ENCODE assay signal across 19 cellular contexts in genomic region chr20:6566821-6567220, GRCh38.
DNase-seq lines count a peak whose midpoint lies in the region; ATAC-seq and TF ChIP-seq lines count a peak whose summit lies in the region.
"Had no signal": no experiment of that assay in that cellular context is flagged by ENCODE, and none has a peak within 500 bp of the region (broad histone marks: within the 10 kb centered on the region; RNA-seq: fewer than 3 reads in every experiment).

No MANE protein-coding gene starts in this region.

- intact Hi-C loops in lower leg skin (cut with DNase I; ENCODE audit: low total_unique reads) (no loop called here), upper lobe of right lung (cut with DNase I) (no loop called here)
- intact Hi-C loops in CD8-positive, alpha-beta T cell (cut with DNase I, micrococcal nuclease) = no loop called here

- no peaks in the 10 kb centered on the region for H3K36me3 ChIP-seq in SJCRH30
- H3K36me3 ChIP-seq in CD8-positive, alpha-beta T cell (ENCODE audit: insufficient read depth, low read length) = no peaks in the 10 kb centered on the region
- H3K36me3 ChIP-seq in upper lobe of right lung = no peaks in the 10 kb centered on the region
- H3K36me3 ChIP-seq: prostate gland, WERI-Rb-1 had no signal

- POLR2A ChIA-PET in CD8-positive, alpha-beta T cell (lab: Charles Lee) = no interaction called here

- no peak for ATAC-seq in CD8-positive, alpha-beta T cell
- no peak for ATAC-seq in upper lobe of right lung
- ATAC-seq: left lobe of liver, SK-N-SH treated with all-trans-retinoic acid at 6 μM for 48 hours had no signal

- no peaks in the 10 kb centered on the region for H3K27me3 Mint-ChIP-seq in CD8-positive, alpha-beta T cell (ENCODE audit: low read depth)

- no peaks in the 10 kb centered on the region for H3K36me3 Mint-ChIP-seq in CD8-positive, alpha-beta T cell
- H3K36me3 Mint-ChIP-seq: brain, naive B cell had no signal

- CTCF ChIA-PET in CD8-positive, alpha-beta T cell (lab: Charles Lee) = no interaction called here

- H3K4me3 ChIP-seq in HFF-Myc (replicated peaks; ENCODE audit: low read depth, low read length) (no peak overlapping the region), epithelial cell of esophagus (ENCODE audit: low read length) (no peak overlapping the region), SJCRH30 (no peak overlapping the region), lower leg skin (ENCODE audit: low read depth, poor library complexity, severe bottlenecking) (no peak overlapping the region), upper lobe of right lung (no peak overlapping the region)
- H3K4me3 ChIP-seq in CD8-positive, alpha-beta T cell (ENCODE audit: low read depth, low read length) = no peak overlapping the region
- H3K4me3 ChIP-seq: prostate gland had no signal

- H3K27ac ChIP-seq in SJCRH30 = no peak overlapping the region
- no peak overlapping the region for H3K27ac ChIP-seq in CD8-positive, alpha-beta T cell (ENCODE audit: low read depth, low read length)
- no peak overlapping the region for H3K27ac ChIP-seq in upper lobe of right lung
- H3K27ac ChIP-seq: C4-2B, prostate gland, WERI-Rb-1 had no signal

- H3K27me3 ChIP-seq in SJCRH30 (no peaks in the 10 kb centered on the region), upper lobe of right lung (no peaks in the 10 kb centered on the region)
- H3K27me3 ChIP-seq in CD8-positive, alpha-beta T cell (ENCODE audit: insufficient read depth, low read length) = no peaks in the 10 kb centered on the region

- no peaks in the 10 kb centered on the region for H3K9me3 Mint-ChIP-seq in CD8-positive, alpha-beta T cell

- TF ChIP-seq CTCF in HFF-Myc (IDR thresholded peaks at IDR 0.05; ENCODE audit: low read depth, low read length, missing control alignments) = no peak
- TF ChIP-seq CTCF in epithelial cell of esophagus (IDR thresholded peaks at IDR 0.05; ENCODE audit: insufficient read depth, low read depth, low read length, missing control alignments) = no peak
- TF ChIP-seq CTCF in lower leg skin (IDR thresholded peaks at IDR 0.05) = no peak
- no peak for TF ChIP-seq CTCF in CD8-positive, alpha-beta T cell (IDR thresholded peaks at IDR 0.05)
- TF ChIP-seq CTCF in upper lobe of right lung (IDR thresholded peaks at IDR 0.05) = no peak

- H3K4me1 ChIP-seq in SJCRH30 = no peaks in the 10 kb centered on the region
- H3K4me1 ChIP-seq in CD8-positive, alpha-beta T cell (ENCODE audit: insufficient read depth, low read length) = no peaks in the 10 kb centered on the region
- H3K4me1 ChIP-seq in upper lobe of right lung = no peaks in the 10 kb centered on the region
- H3K4me1 ChIP-seq: prostate gland had no signal

- WGBS in lower leg skin, 2 donors = 55 to 64% methylated on average over 3 of the region's 3 CpGs

- TF ChIP-seq POLR2A in lower leg skin (IDR thresholded peaks at IDR 0.05) = no peak

- no peak overlapping the region for H3K4me3 Mint-ChIP-seq in CD8-positive, alpha-beta T cell
- H3K4me3 Mint-ChIP-seq: brain, naive B cell had no signal

- no peak overlapping the region for H3K27ac Mint-ChIP-seq in CD8-positive, alpha-beta T cell
- H3K27ac Mint-ChIP-seq: brain, naive B cell had no signal

- no peaks in the 10 kb centered on the region for H3K9me3 ChIP-seq in SJCRH30 (replicated peaks)
- no peaks in the 10 kb centered on the region for H3K9me3 ChIP-seq in CD8-positive, alpha-beta T cell (ENCODE audit: low read length)
- H3K9me3 ChIP-seq in upper lobe of right lung = no peaks in the 10 kb centered on the region
- H3K9me3 ChIP-seq: prostate gland had no signal

- H3K4me1 Mint-ChIP-seq in CD8-positive, alpha-beta T cell (ENCODE audit: low read depth) = no peaks in the 10 kb centered on the region
- H3K4me1 Mint-ChIP-seq: brain, naive B cell had no signal

- DNase-seq in HFF-Myc (ENCODE audit: extremely low read depth, low read depth) (peak; percentile 49), RPMI7951 (ENCODE audit: low read depth) (peak; percentile 48), epithelial cell of esophagus (ENCODE audit: low read depth) (peak; percentile 99), renal cortical epithelial cell (ENCODE audit: low read depth) (peak; percentile 36), SJCRH30 (no peak), lower leg skin (ENCODE audit: low spot score in 2 of 2) (no peak), upper lobe of right lung (no peak)
- no peak for DNase-seq in CD8-positive, alpha-beta T cell
- DNase-seq: activated gamma-delta T cell; DMS79; effector memory CD4-positive, alpha-beta T cell; naive B cell; NK-92 treated with Interleukin-12 subunit alpha and Interleukin-12 subunit beta, amount 100 ng/mL, for 24 hours; WERI-Rb-1 had no signal

Comparison
In these comparisons a context has a peak if more than half of its experiments do, and no peak if none do; other contexts are left out.
1. DNase-seq: peak in HFF-Myc (single experiment), RPMI7951 (single experiment), epithelial cell of esophagus (single experiment) and renal cortical epithelial cell (single experiment); none in SJCRH30 (0 of 2), lower leg skin (0 of 2), CD8-positive, alpha-beta T cell (0 of 7) and upper lobe of right lung (single experiment).